15 cellular contexts compared by ENCODE assay signal in genomic region chr10:3702569-3702968, GRCh38.
"Had no signal": no experiment of that assay in that cellular context is flagged by ENCODE, and none has a peak within 500 bp of the region (broad histone marks: within the 10 kb centered on the region; RNA-seq: fewer than 3 reads in every experiment).

No MANE protein-coding gene starts in this region.

- H3K27ac ChIP-seq: left ventricle myocardium inferior, vagina had no signal

- H3K4me1 ChIP-seq: vagina had no signal

- DNase-seq: activated gamma-delta T cell treated with Interleukin-2 at 50 U/mL for 16 hours; activated T-cell treated with anti-CD3 and anti-CD28 coated beads, Interleukin-2, amount 50 U/mL, for 1 hour; aorta; caudate nucleus; effector CD8-positive, alpha-beta T cell; foreskin melanocyte; kidney; left ventricle myocardium inferior; naive thymus-derived CD4-positive, alpha-beta T cell; retina; stimulated activated CD4-positive, alpha-beta T cell treated with anti-CD3 and anti-CD28 coated beads, Interleukin-2, amount 100 ng/mL, for 48 hours; stimulated activated CD8-positive, alpha-beta memory T cell treated with anti-CD3 and anti-CD28 coated beads, Interleukin-4, amount 100 ng/mL, for 48 hours; stimulated activated naive B cell treated with anti-CD40 and anti-IgM and Interleukin-4, amounts not matched to agents 10 μg/mL and 1 μg/mL and 100 μg/mL, for 72 hours had no signal

- H3K9me3 ChIP-seq: left ventricle myocardium inferior, vagina had no signal

- ATAC-seq: naive thymus-derived CD4-positive, alpha-beta T cell; stimulated activated naive B cell treated with anti-CD40 and anti-IgM and Interleukin-4, amounts not matched to agents 10 μg/mL and 1 μg/mL and 100 μg/mL, for 72 hours; WTC11 had no signal

- FAIRE-seq: kidney had no signal

- H3K27me3 ChIP-seq: vagina had no signal

- H3K4me3 ChIP-seq: left ventricle myocardium inferior, vagina had no signal

- H3K36me3 ChIP-seq: left ventricle myocardium inferior, vagina had no signal
